Comparison of ENCODE assay signal across 8 cellular contexts in the genomic region with DNA sequence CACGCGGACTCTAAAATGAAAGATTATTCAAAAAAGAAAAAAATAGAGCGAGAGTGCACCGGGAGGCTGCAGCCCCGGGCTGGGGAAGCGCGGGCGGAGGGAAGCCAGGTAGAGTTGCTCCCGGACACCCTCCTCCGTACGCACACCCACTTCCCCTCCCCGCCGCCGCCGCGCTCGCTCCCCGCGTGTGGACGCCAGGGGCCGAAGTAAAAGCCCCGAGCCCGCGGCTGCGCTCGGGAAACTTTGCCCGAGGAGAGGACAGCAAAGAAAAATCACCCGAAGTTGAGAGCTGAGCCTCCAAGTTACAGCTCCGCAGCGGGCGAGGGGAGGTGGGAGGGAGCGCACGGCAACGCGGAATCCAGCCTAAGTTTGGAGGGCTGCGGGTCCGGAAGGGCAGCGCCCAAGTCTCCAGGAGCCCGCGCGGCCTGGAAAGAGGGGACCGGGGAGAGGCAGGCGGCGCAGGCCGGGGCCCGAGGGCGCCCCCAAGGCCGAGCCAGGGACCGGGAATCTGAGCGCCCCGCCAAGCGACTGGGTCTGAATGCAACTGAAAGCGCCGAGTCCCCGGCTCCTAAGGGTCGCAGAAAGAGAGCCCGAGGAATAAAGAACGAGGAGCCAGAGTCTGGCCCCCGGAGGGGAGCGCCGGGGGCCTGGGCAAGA. TPM values are rescaled to one million over a fixed set of nuclear protein-coding genes. Genes with fewer than 3 reads are reported as not detected.
DNase-seq lines count a peak whose midpoint lies in the region; ATAC-seq and TF ChIP-seq lines count a peak whose summit lies in the region.

No MANE protein-coding gene starts in this region.

- H3K27me3 ChIP-seq in cardiac muscle cell (peaks cover 42% of the 10 kb centered on the region), trophoblast cell (ENCODE audit: insufficient read depth, low read length) (no peaks in the 10 kb centered on the region)

- H3K36me3 ChIP-seq in cardiac muscle cell (no peaks in the 10 kb centered on the region), trophoblast cell (ENCODE audit: control insufficient read depth in 1 of 2, insufficient read depth in 2 of 2, low read length in 2 of 2) (no peaks in the 10 kb centered on the region)

- peak overlapping the region; percentile 80 for H4K12ac ChIP-seq in trophoblast cell (ENCODE audit: low read depth, low read length)

- peak overlapping the region; percentile 78 for H4K8ac ChIP-seq in trophoblast cell (ENCODE audit: low read depth, low read length)

- peaks cover 18% of the 10 kb centered on the region for H3K79me2 ChIP-seq in trophoblast cell (ENCODE audit: control insufficient read depth, insufficient read depth, low read length, poor library complexity)

- peak overlapping the region; percentile 87 for H3K4me3 ChIP-seq in cardiac muscle cell
- peak overlapping the region; percentile 76 for H3K4me3 ChIP-seq in trophoblast cell (ENCODE audit: low read depth, low read length)

- TF ChIP-seq RAD21 in Ishikawa (IDR thresholded peaks at IDR 0.05; ENCODE audit: low read depth), result no peak

- H3K4me2 ChIP-seq in trophoblast cell (ENCODE audit: low read length), result peak overlapping the region; percentile 97

- no peak for TF ChIP-seq EP300 in Ishikawa (IDR thresholded peaks at IDR 0.05; ENCODE audit: borderline replicate concordance)

- no peaks in the 10 kb centered on the region for H3K9me3 ChIP-seq in cardiac muscle cell (ENCODE audit: low read depth)
- peaks cover 3% of the 10 kb centered on the region for H3K9me3 ChIP-seq in trophoblast cell (ENCODE audit: insufficient read depth, low read depth, low read length)

- no peak for TF ChIP-seq CTCF in cardiac muscle cell (IDR thresholded peaks at IDR 0.05; ENCODE audit: low read depth, low read length)

- peak overlapping the region; percentile 84 for H3K4me3 Mint-ChIP-seq in activated CD4-positive, alpha-beta T cell treated with anti-CD3 and anti-CD28 coated beads, Interleukin-2, amount 10 ng/mL, durations not matched to agents 24 days and 14 days
- peak overlapping the region; percentile 79 for H3K4me3 Mint-ChIP-seq in activated T-cell treated with anti-CD3 and anti-CD28 coated beads, Interleukin-2, amount 50 U/mL, for 4 hours

- H3K18ac ChIP-seq in trophoblast cell (ENCODE audit: low read length), result peak overlapping the region; percentile 84

- peak overlapping the region; percentile 76 for H4K91ac ChIP-seq in trophoblast cell (ENCODE audit: low read depth, low read length)

- H3K4me1 ChIP-seq in cardiac muscle cell (ENCODE audit: low read depth) (peaks cover 3% of the 10 kb centered on the region), trophoblast cell (ENCODE audit: control insufficient read depth in 1 of 2, insufficient read depth in 2 of 2, low read length in 2 of 2) (peaks cover 8 to 9% of the 10 kb centered on the region in 2 experiments)

- H3K27ac ChIP-seq in cardiac muscle cell (no peak overlapping the region), trophoblast cell (ENCODE audit: low read depth, low read length) (peak overlapping the region; percentile 62)

- peak overlapping the region; percentile 82 for H2BK120ac ChIP-seq in trophoblast cell (ENCODE audit: insufficient read depth, low read length, poor library complexity)

- H2AFZ ChIP-seq in trophoblast cell (ENCODE audit: insufficient read depth, low read length, poor library complexity), result peak overlapping the region; percentile 82

- H3K23ac ChIP-seq in trophoblast cell (ENCODE audit: low read length), result no peak overlapping the region

- no peaks in the 10 kb centered on the region for H3K9me3 Mint-ChIP-seq in activated CD4-positive, alpha-beta T cell treated with anti-CD3 and anti-CD28 coated beads, Interleukin-2, amount 10 ng/mL, durations not matched to agents 24 days and 14 days
- H3K9me3 Mint-ChIP-seq in activated T-cell treated with anti-CD3 and anti-CD28 coated beads, Interleukin-2, amount 50 U/mL, for 4 hours, result peaks cover 3% of the 10 kb centered on the region

- no CpG with 5 or more reads among the region's 61 CpGs for WGBS in trophoblast cell (ENCODE audit: extremely low coverage, insufficient coverage, insufficient read length)

- H3K14ac ChIP-seq in trophoblast cell (ENCODE audit: low read length), result peak overlapping the region; percentile 79

- intact Hi-C loops in activated CD4-positive, alpha-beta T cell treated with anti-CD3 and anti-CD28 coated beads, Interleukin-2, amount 10 ng/mL, durations not matched to agents 24 days and 14 days (cut with micrococcal nuclease), result loop anchor here (2.0 to 5.0 kb wide), 2 partner anchors 15 to 1527 kb away; no protein-coding TSS in a partner anchor

- peaks cover 2% of the 10 kb centered on the region for H3K36me3 Mint-ChIP-seq in activated CD4-positive, alpha-beta T cell treated with anti-CD3 and anti-CD28 coated beads, Interleukin-2, amount 10 ng/mL, durations not matched to agents 24 days and 14 days (ENCODE audit: low read depth)
- H3K36me3 Mint-ChIP-seq in activated T-cell treated with anti-CD3 and anti-CD28 coated beads, Interleukin-2, amount 50 U/mL, for 4 hours (ENCODE audit: insufficient read depth), result peaks cover 2% of the 10 kb centered on the region

- H2BK5ac ChIP-seq in trophoblast cell (ENCODE audit: low read depth, low read length, poor library complexity), result peak overlapping the region; percentile 87

- H3K9ac ChIP-seq in trophoblast cell (ENCODE audit: low read length), result peak overlapping the region; percentile 78

- H2AK5ac ChIP-seq in trophoblast cell (ENCODE audit: low read length), result no peak overlapping the region

- no peak for ATAC-seq in activated T-cell treated with anti-CD3 and anti-CD28 coated beads, Interleukin-2, amount 50 U/mL, for 4 hours
- no peak for ATAC-seq in GM19397 (IDR thresholded peaks at IDR 0.05; ENCODE audit: unreplicated experiment)

- peak overlapping the region; percentile 50 for H2BK12ac ChIP-seq in trophoblast cell (ENCODE audit: low read length)

- H3K27me3 Mint-ChIP-seq in activated CD4-positive, alpha-beta T cell treated with anti-CD3 and anti-CD28 coated beads, Interleukin-2, amount 10 ng/mL, durations not matched to agents 24 days and 14 days, result peaks cover 68% of the 10 kb centered on the region
- H3K27me3 Mint-ChIP-seq in activated T-cell treated with anti-CD3 and anti-CD28 coated beads, Interleukin-2, amount 50 U/mL, for 4 hours (ENCODE audit: low read depth), result peaks cover 64% of the 10 kb centered on the region

- peak overlapping the region; percentile 77 for H3K4ac ChIP-seq in trophoblast cell (ENCODE audit: low read depth, low read length)

- peak overlapping the region; percentile 8 for H3K27ac Mint-ChIP-seq in activated CD4-positive, alpha-beta T cell treated with anti-CD3 and anti-CD28 coated beads, Interleukin-2, amount 10 ng/mL, durations not matched to agents 24 days and 14 days

- H3K4me1 Mint-ChIP-seq in activated CD4-positive, alpha-beta T cell treated with anti-CD3 and anti-CD28 coated beads, Interleukin-2, amount 10 ng/mL, durations not matched to agents 24 days and 14 days, result peaks cover 31% of the 10 kb centered on the region
- peaks cover 47% of the 10 kb centered on the region for H3K4me1 Mint-ChIP-seq in activated T-cell treated with anti-CD3 and anti-CD28 coated beads, Interleukin-2, amount 50 U/mL, for 4 hours (ENCODE audit: low read depth)

- H3K79me1 ChIP-seq in trophoblast cell (ENCODE audit: low read length), result peaks cover 33% of the 10 kb centered on the region

- DNase-seq in activated CD4-positive, alpha-beta T cell treated with anti-CD3 and anti-CD28 coated beads, Interleukin-2, amount 10 ng/mL, durations not matched to agents 24 days and 14 days, result peak; percentile 76
- no peak for DNase-seq in activated CD4-positive, alpha-beta T cell treated with anti-CD3 and anti-CD28 coated beads, Interleukin-2, amount 50 U/mL, for 4 hours
- no peak for DNase-seq in activated T-cell treated with anti-CD3 and anti-CD28 coated beads, Interleukin-2, amount 50 U/mL, for 4 hours
- DNase-seq in cardiac muscle cell (ENCODE audit: low read depth in 1 of 2, low spot score in 1 of 2), result peak; percentile 28 to 73
- DNase-seq in trophoblast cell, result peak in 1 of 2 donors; percentile 35
- DNase-seq in pons (ENCODE audit: low spot score), result no peak

TF ChIP-seq in Ishikawa, 13 proteins besides CTCF, POLR2A, EP300 and RAD21 (continues in another document):
- TF ChIP-seq ZBTB7A (IDR thresholded peaks at IDR 0.05; ENCODE audit: low read depth) (0 out of 2 replicates have a peak, but pooled peaks have one; percentile 58), TCF12 (IDR thresholded peaks at IDR 0.05; ENCODE audit: low read depth) (no peak), FOXM1 (IDR thresholded peaks at IDR 0.05; ENCODE audit: borderline replicate concordance, low read depth) (no peak)
- TF ChIP-seq, protein P1, sequence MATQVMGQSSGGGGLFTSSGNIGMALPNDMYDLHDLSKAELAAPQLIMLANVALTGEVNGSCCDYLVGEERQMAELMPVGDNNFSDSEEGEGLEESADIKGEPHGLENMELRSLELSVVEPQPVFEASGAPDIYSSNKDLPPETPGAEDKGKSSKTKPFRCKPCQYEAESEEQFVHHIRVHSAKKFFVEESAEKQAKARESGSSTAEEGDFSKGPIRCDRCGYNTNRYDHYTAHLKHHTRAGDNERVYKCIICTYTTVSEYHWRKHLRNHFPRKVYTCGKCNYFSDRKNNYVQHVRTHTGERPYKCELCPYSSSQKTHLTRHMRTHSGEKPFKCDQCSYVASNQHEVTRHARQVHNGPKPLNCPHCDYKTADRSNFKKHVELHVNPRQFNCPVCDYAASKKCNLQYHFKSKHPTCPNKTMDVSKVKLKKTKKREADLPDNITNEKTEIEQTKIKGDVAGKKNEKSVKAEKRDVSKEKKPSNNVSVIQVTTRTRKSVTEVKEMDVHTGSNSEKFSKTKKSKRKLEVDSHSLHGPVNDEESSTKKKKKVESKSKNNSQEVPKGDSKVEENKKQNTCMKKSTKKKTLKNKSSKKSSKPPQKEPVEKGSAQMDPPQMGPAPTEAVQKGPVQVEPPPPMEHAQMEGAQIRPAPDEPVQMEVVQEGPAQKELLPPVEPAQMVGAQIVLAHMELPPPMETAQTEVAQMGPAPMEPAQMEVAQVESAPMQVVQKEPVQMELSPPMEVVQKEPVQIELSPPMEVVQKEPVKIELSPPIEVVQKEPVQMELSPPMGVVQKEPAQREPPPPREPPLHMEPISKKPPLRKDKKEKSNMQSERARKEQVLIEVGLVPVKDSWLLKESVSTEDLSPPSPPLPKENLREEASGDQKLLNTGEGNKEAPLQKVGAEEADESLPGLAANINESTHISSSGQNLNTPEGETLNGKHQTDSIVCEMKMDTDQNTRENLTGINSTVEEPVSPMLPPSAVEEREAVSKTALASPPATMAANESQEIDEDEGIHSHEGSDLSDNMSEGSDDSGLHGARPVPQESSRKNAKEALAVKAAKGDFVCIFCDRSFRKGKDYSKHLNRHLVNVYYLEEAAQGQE (IDR thresholded peaks at IDR 0.05; ENCODE audit: low read depth), result no peak

RNA-seq across cellular contexts. Expression of gene BCL11A, which starts 0.7 kb away (rescaled TPM):
- not detected in 2 replicates for total RNA-seq in activated CD4-positive, alpha-beta T cell treated with anti-CD3 and anti-CD28 coated beads, Interleukin-2, amount 10 ng/mL, durations not matched to agents 24 days and 14 days
- total RNA-seq in activated T-cell treated with anti-CD3 and anti-CD28 coated beads, Interleukin-2, amount 50 U/mL, for 4 hours, result 1 to 10 TPM in 1 of 3 donors, under 1 TPM in 2; 0.38 to 2.6 (median 0.87) TPM
- total RNA-seq in cardiac muscle cell, result 15.7 and 17.1 TPM in 2 replicates
- 19.8 and 20.7 TPM in 2 replicates for polyA plus RNA-seq in cardiac muscle cell
- polyA plus RNA-seq in trophoblast cell (2013), result 15.6 and 17.9 TPM in 2 replicates

Comparison
In these comparisons a context has a peak if more than half of its experiments do, and no peak if none do; other contexts are left out.
1. DNase-seq: peak in activated CD4-positive, alpha-beta T cell treated with anti-CD3 and anti-CD28 coated beads, Interleukin-2, amount 10 ng/mL, durations not matched to agents 24 days and 14 days (single experiment) and cardiac muscle cell (2 of 2); none in activated CD4-positive, alpha-beta T cell treated with anti-CD3 and anti-CD28 coated beads, Interleukin-2, amount 50 U/mL, for 4 hours (0 of 2), activated T-cell treated with anti-CD3 and anti-CD28 coated beads, Interleukin-2, amount 50 U/mL, for 4 hours (single experiment) and pons (single experiment).